8 cellular contexts compared by ENCODE assay signal in the genomic region with DNA sequence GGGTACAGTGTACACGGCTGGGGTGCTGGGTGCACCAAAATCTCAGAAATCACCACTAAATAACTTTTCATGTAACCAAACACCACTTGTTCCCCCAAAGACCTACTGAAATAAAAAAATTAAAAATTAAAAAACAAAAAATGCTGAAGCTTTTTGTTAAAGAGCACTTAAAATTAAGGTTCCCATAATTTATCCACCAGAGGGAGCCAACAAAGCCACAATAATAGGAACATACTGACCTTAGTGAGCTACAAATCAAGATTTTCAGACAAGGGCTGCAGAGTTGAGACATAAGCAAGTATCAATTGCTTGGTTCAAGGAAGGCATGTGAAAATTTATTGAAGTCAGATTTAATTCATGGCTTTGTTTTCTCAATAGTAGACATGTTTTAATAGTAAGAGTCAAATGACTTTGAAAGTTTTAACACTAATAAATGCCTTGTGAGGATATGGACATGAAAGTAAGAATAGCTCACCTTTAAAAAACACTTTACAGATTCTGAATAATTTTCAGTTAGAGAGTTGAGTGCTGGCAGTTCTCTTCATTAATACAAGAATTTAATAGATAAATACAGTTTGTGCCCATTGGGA. TPM values are rescaled to one million over a fixed set of nuclear protein-coding genes. Genes with fewer than 3 reads are reported as not detected.
A peak's percentile ranks its signal among the peaks of the same experiment; 100 is the strongest.
DNase-seq lines count a peak whose midpoint lies in the region; ATAC-seq and TF ChIP-seq lines count a peak whose summit lies in the region.

No MANE protein-coding gene starts in this region.

- 77 to 94% (median 89%) methylated on average over 1 of the region's 1 CpG for whole genome bisulfite sequencing in spleen, 5 donors

- H3K9me3 ChIP-seq in Panc1 (ENCODE audit: control insufficient read depth, insufficient read depth, low read depth, low read length): no peaks in the 10 kb centered on the region
- H3K9me3 ChIP-seq in spleen: no peaks in the 10 kb centered on the region

- H3K4me1 ChIP-seq in Panc1 (ENCODE audit: control insufficient read depth, insufficient read depth, low read length) (no peaks in the 10 kb centered on the region), spleen (peaks cover 0 to 12% (median 2%) of the 10 kb centered on the region in 6 donors)

- BruUV-seq in Panc1 (replicated peaks; lab: Mats Ljungman, UMichigan): no TSS peak

- no peak for TF ChIP-seq POLR2A in spleen (IDR thresholded peaks at IDR 0.05)

- CTCF ChIA-PET in Panc1 (lab: Charles Lee): interaction anchor here (0.6 to 1.1 kb wide), 4 partner anchors 14 to 653 kb away, joined by 3 to 6 read pairs (median 4); partner anchors contain the start of gene SCOC

- in situ Hi-C loops in Panc1 (cut with HindIII; ENCODE audit: low pct_unique_long_range_greater_than_20kb, low sequenced_read_pairs): no loop called here

- H3K4me3 ChIP-seq in Panc1 (ENCODE audit: low read depth in 2 of 2, low read length in 2 of 2): no peak overlapping the region
- H3K4me3 ChIP-seq in fibroblast of pulmonary artery (replicated peaks; ENCODE audit: low read depth, low read length): no peak overlapping the region
- H3K4me3 ChIP-seq in spleen: no peak overlapping the region

- H3K27ac ChIP-seq in Panc1 (ENCODE audit: low read length): no peak overlapping the region
- H3K27ac ChIP-seq in spleen: no peak overlapping the region

- H3K36me3 ChIP-seq in Panc1 (ENCODE audit: control insufficient read depth, insufficient read depth, low read length): no peaks in the 10 kb centered on the region
- no peaks in the 10 kb centered on the region for H3K36me3 ChIP-seq in spleen

- DNase-seq in NCI-H510A treated with DMSO at 0.1 percent for 48 hours (lab: John Stamatoyannopoulos, UW) (peak; percentile 24), NCI-H510A (lab: John Stamatoyannopoulos, UW) (no peak), Panc1 (ENCODE audit: low read depth, low spot score) (no peak), fibroblast of pulmonary artery (ENCODE audit: low read depth) (peak; percentile 70), spleen (no peak), activated gamma-delta T cell treated with Interleukin-2 at 50 U/mL for 16 hours (no peak)

- peak; percentile 59; the same call in 1 of the 2 replicates for TF ChIP-seq CTCF in Panc1 (IDR thresholded peaks at IDR 0.05)
- peak; percentile 59 for TF ChIP-seq CTCF in fibroblast of pulmonary artery (IDR thresholded peaks at IDR 0.05; ENCODE audit: low read length, missing control alignments)
- peak in 7 of 11 experiments; percentile 11 to 41 (median 35) for TF ChIP-seq CTCF in spleen (IDR thresholded peaks at IDR 0.05 in 8 of 11, conservative IDR thresholded peaks at IDR 0.05 in 3 of 11)

- H3K27me3 ChIP-seq in Panc1 (ENCODE audit: control insufficient read depth, insufficient read depth, low read length) (no peaks in the 10 kb centered on the region), spleen (replicated peaks in 1 of 7) (no peaks in the 10 kb centered on the region)

- POLR2A ChIA-PET in Panc1 (lab: Charles Lee): interaction anchor here (0.5 to 0.6 kb wide), 2 partner anchors 39 to 277 kb away, joined by 8 to 10 read pairs; no protein-coding TSS in a partner anchor

- intact Hi-C loops in Panc1 (cut with micrococcal nuclease; ENCODE audit: unreplicated experiment): no loop called here
- intact Hi-C loops in spleen (cut with DNase I; ENCODE audit: low total_unique reads): no loop called here

- ATAC-seq in Panc1 (no peak), HG02884 (IDR thresholded peaks at IDR 0.05; ENCODE audit: unreplicated experiment) (no peak), HG03097 (IDR thresholded peaks at IDR 0.05; ENCODE audit: low FRiP score, unreplicated experiment) (no peak)

RNA-seq across cellular contexts. Expression of gene SCOC, which starts 43.0 kb away (rescaled TPM):
- total RNA-seq in Panc1 (2021; ENCODE audit: unreplicated experiment) (30.2 TPM), spleen (10 to 100 TPM; 22.3 to 37.2 (median 28.1) TPM)
- polyA plus RNA-seq in Panc1 (2012; ENCODE audit: insufficient read length): 16.9 TPM
- polyA plus RNA-seq in spleen: 10 to 100 TPM; 23.7 to 45.1 (median 34.7) TPM

Comparison
In these comparisons a context has a peak if more than half of its experiments do, and no peak if none do; other contexts are left out.
1. DNase-seq: peak in NCI-H510A treated with DMSO at 0.1 percent for 48 hours (single experiment) and fibroblast of pulmonary artery (single experiment); none in NCI-H510A (single experiment), Panc1 (single experiment), spleen (single experiment) and activated gamma-delta T cell treated with Interleukin-2 at 50 U/mL for 16 hours (single experiment).
2. Peak in every context shown above with its lines, with median percentiles within 50 percentile points of each other: CTCF ChIP-seq.